16 cellular contexts compared by ENCODE assay signal in the genomic region with DNA sequence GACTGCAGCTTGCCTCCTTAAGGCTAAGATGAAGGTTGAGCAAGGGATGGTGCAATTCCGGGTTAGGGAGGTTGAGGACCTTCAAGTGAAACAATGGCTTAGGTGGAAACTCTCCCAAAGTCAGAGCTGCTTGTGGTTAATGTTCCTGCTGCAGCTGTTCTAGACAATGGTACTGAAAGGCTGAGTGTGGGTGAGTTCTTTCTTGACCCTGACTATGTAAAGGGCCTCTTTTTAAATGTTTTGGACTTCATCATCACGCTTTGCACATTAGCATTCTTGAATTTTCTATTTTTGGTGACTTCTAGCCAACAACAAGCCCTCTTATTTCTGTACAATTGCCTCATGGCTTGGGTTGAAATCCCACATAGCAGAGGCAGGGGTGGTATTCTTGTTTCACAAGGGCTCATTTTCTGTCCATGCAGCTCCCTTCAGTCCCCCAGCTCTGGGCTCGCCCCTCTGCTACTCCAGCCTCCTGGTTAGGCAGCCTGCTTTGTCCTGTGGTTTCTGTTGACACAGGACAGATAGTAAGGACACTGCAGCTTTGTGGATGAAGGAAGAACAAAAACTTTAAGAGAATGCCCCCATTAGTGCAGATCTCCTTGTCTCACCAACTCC.
"Had no signal": no experiment of that assay in that cellular context is flagged by ENCODE, and none has a peak within 500 bp of the region (broad histone marks: within the 10 kb centered on the region; RNA-seq: fewer than 3 reads in every experiment).

No MANE protein-coding gene starts in this region.

- H3K27ac ChIP-seq: heart right ventricle, left lung, psoas muscle, right lobe of liver, spleen had no signal

- ATAC-seq: activated CD8-positive, alpha-beta T cell treated with anti-CD3 and anti-CD28 coated beads, Interleukin-2, amount 10 ng/mL, durations not matched to agents 7 days and 5 days; heart right ventricle; left lung; psoas muscle; right lobe of liver; stimulated activated memory B cell treated with anti-CD40 and anti-IgM and Interleukin-4, amounts not matched to agents 10 μg/mL and 1 μg/mL and 100 μg/mL, for 72 hours; T-cell had no signal

- DNase-seq: activated B cell treated with CpG ODN at 0.5 μM for 24 hours; activated CD4-positive, alpha-beta T cell treated with anti-CD3 and anti-CD28 coated beads for 4 hours; activated CD8-positive, alpha-beta T cell treated with anti-CD3 and anti-CD28 coated beads, Interleukin-2, amount 10 ng/mL, durations not matched to agents 7 days and 5 days; activated naive CD4-positive, alpha-beta T cell treated with anti-CD3 and anti-CD28 coated beads for 36 hours; activated T-cell treated with anti-CD3 and anti-CD28 coated beads, Interleukin-2, amount 50 U/mL, for 24 hours; aorta; cerebellar nuclear complex; effector CD4-positive, alpha-beta T cell; heart right ventricle; left lung; psoas muscle; right lobe of liver; spleen; stimulated activated CD4-positive, alpha-beta T cell treated with anti-CD3 and anti-CD28 coated beads, Interleukin-4, amount 100 ng/mL, for 4 hours; T-cell had no signal

- H3K4me3 ChIP-seq: heart right ventricle, left lung, psoas muscle, right lobe of liver, spleen had no signal

- H3K9me3 ChIP-seq: heart right ventricle, left lung, psoas muscle, right lobe of liver, spleen had no signal

- H3K36me3 ChIP-seq: heart right ventricle, left lung, right lobe of liver, spleen had no signal

- H3K4me1 ChIP-seq: heart right ventricle, left lung, psoas muscle, right lobe of liver, spleen had no signal

- H3K27me3 ChIP-seq: heart right ventricle, left lung, right lobe of liver, spleen had no signal
